In the genomic region with DNA sequence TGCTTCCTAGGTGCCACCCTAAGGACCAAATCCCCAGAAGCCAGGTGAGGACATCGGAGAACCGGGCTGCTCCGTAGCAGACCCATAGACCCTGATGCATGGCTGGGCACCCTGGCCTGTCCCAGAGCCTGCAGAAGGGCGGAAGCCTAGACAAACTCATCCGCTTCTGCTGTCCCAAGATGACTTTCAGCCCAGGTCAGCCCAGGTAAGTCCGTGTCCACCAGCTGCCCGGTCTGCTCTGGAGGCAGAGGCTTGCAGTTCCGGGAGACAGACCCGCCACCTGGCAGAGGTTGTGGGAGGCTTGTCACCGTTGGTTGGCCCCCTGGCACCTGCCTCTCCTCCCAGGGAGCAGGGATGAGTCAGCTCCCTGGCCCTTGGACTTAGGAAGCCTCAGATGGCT, we compare ENCODE assay signal across 17 cellular contexts. TPM values are rescaled to one million over a fixed set of nuclear protein-coding genes. Genes with fewer than 3 reads are reported as not detected.
DNase-seq lines count a peak whose midpoint lies in the region; ATAC-seq, FAIRE-seq and TF ChIP-seq lines count a peak whose summit lies in the region.
"Had no signal": no experiment of that assay in that cellular context is flagged by ENCODE, and none has a peak within 500 bp of the region (broad histone marks: within the 10 kb centered on the region; RNA-seq: fewer than 3 reads in every experiment).

No MANE protein-coding gene starts in this region.

- H3K4me1 Mint-ChIP-seq in WTC11: peaks cover 6% of the 10 kb centered on the region; the same call in 1 of the 2 replicates

- dilution Hi-C loops in IMR-90 (cut with HindIII; ENCODE audit: low sequenced_read_pairs, unreplicated experiment): no loop called here

- H3K27me3 ChIP-seq in IMR-90 (ENCODE audit: control insufficient read depth, insufficient read depth, low read length): no peaks in the 10 kb centered on the region

- H2AK9ac ChIP-seq in IMR-90 (replicated peaks; ENCODE audit: low read depth, low read length, poor library complexity): no peak overlapping the region

- no peak overlapping the region for H3K27ac ChIP-seq in IMR-90 (ENCODE audit: insufficient read depth, low read length)
- H3K27ac ChIP-seq: RWPE1 had no signal

- peaks cover 31% of the 10 kb centered on the region for H3K4me1 ChIP-seq in IMR-90 (ENCODE audit: control insufficient read depth, insufficient read depth, low read length)

- H2BK20ac ChIP-seq in IMR-90 (ENCODE audit: low read depth, low read length): no peak overlapping the region; the same call in 1 of the 2 replicates

- no peak for ATAC-seq in IMR-90 (ENCODE audit: low read depth)
- no peak for ATAC-seq in WTC11
- ATAC-seq in HG03097 (IDR thresholded peaks at IDR 0.05; ENCODE audit: low FRiP score, unreplicated experiment): no peak
- ATAC-seq in GM21390 (IDR thresholded peaks at IDR 0.05; ENCODE audit: unreplicated experiment): no peak
- ATAC-seq: CD8-positive, alpha-beta T cell had no signal

- peak overlapping the region; percentile 26; the same call in 1 of the 2 replicates for H2BK120ac ChIP-seq in IMR-90 (ENCODE audit: low read depth, low read length)

- peaks cover 12% of the 10 kb centered on the region for H3K9me3 Mint-ChIP-seq in WTC11

- no peak overlapping the region for H3K4me3 Mint-ChIP-seq in WTC11
- H3K4me3 Mint-ChIP-seq: CD8-positive, alpha-beta T cell had no signal

- H3K36me3 Mint-ChIP-seq in WTC11: no peaks in the 10 kb centered on the region
- H3K36me3 Mint-ChIP-seq: CD8-positive, alpha-beta T cell had no signal

- no peaks in the 10 kb centered on the region for H4K20me1 ChIP-seq in IMR-90 (ENCODE audit: insufficient read depth, low read length)

- no peak overlapping the region for H2AFZ ChIP-seq in IMR-90 (replicated peaks; ENCODE audit: low read length, poor library complexity)

- no peak overlapping the region for H4K5ac ChIP-seq in IMR-90 (ENCODE audit: low read depth, low read length)

- intact Hi-C loops in IMR-90 (cut with micrococcal nuclease): no loop called here
- intact Hi-C loops in posterior vena cava (cut with DNase I): no loop called here
- intact Hi-C loops in lower leg skin (cut with DNase I; ENCODE audit: low total_unique reads): no loop called here

- no peaks in the 10 kb centered on the region for H3K36me3 ChIP-seq in IMR-90 (ENCODE audit: control insufficient read depth, insufficient read depth, low read length)

- no peak overlapping the region for H4K8ac ChIP-seq in IMR-90 (ENCODE audit: low read depth in 2 of 2, low read length in 2 of 2)

- no peak overlapping the region for H2BK5ac ChIP-seq in IMR-90 (ENCODE audit: low read depth, low read length, poor library complexity, severe bottlenecking)

- H3K9me1 ChIP-seq in IMR-90 (ENCODE audit: insufficient read depth, low read length): peaks cover 22% of the 10 kb centered on the region

- no peaks in the 10 kb centered on the region for H3K9me3 ChIP-seq in IMR-90 (ENCODE audit: control insufficient read depth, insufficient read depth, low read length)

- no peak overlapping the region for H3K4me2 ChIP-seq in IMR-90 (ENCODE audit: low read depth, low read length)

- BruUV-seq in IMR-90 (replicated peaks; lab: Mats Ljungman, UMichigan): no TSS peak

- TF ChIP-seq RAD21 in IMR-90 (IDR thresholded peaks at IDR 0.05; ENCODE audit: low read length): no peak

- H3K23ac ChIP-seq in IMR-90 (ENCODE audit: low read depth, low read length): no peak overlapping the region

- 97% methylated on average over 4 of the region's 10 CpGs; no CpG with 5 or more reads in 1 of the 2 experiments for WGBS in IMR-90 (ENCODE audit: extremely low coverage in 2 of 2, insufficient read length in 1 of 2), 2 experiments
- 80 to 87% methylated on average over 5 to 10 of the region's 10 CpGs for WGBS in lower leg skin, 2 donors

- no peak for TF ChIP-seq CTCF in IMR-90 (conservative IDR thresholded peaks at IDR 0.05; ENCODE audit: low read depth, low read length)
- no peak for TF ChIP-seq CTCF in WTC11 (IDR thresholded peaks at IDR 0.05)
- no peak for TF ChIP-seq CTCF in D721Med (IDR thresholded peaks at IDR 0.05; ENCODE audit: insufficient read depth, missing control alignments)
- no peak for TF ChIP-seq CTCF in lower leg skin (IDR thresholded peaks at IDR 0.05)

- no peak overlapping the region for H3K27ac Mint-ChIP-seq in WTC11
- H3K27ac Mint-ChIP-seq: CD8-positive, alpha-beta T cell had no signal

- no peak overlapping the region for H4K91ac ChIP-seq in IMR-90 (ENCODE audit: insufficient read depth, low read depth, low read length)

- H3K56ac ChIP-seq in IMR-90 (ENCODE audit: extremely low read depth, insufficient read depth, low read length): no peak overlapping the region

- H3K79me1 ChIP-seq in IMR-90 (ENCODE audit: low read depth in 1 of 2, low read length in 2 of 2): peaks cover 0 to 16% of the 10 kb centered on the region in 2 experiments; a peak in 2 of 4 replicates

- H3K18ac ChIP-seq in IMR-90 (ENCODE audit: low read depth, low read length): no peak overlapping the region

- CTCF ChIA-PET in IMR-90 (lab: Yijun Ruan, JAX) (no interaction called here), WTC11 (lab: Charles Lee) (interaction anchor here (1.0 to 2.2 kb wide), 2 partner anchors 129 to 170 kb away, joined by 3 to 16 read pairs; no protein-coding TSS in a partner anchor)

- H2AK5ac ChIP-seq in IMR-90 (ENCODE audit: low read depth, low read length): peak overlapping the region; percentile 91

- POLR2A ChIA-PET in IMR-90 (lab: Charles Lee; ENCODE audit: unreplicated experiment): no interaction called here
- POLR2A ChIA-PET in WTC11 (lab: Charles Lee): no interaction called here

- TF ChIP-seq POLR2A in IMR-90 (IDR thresholded peaks at IDR 0.05; ENCODE audit: low read depth, low read length) (no peak), lower leg skin (IDR thresholded peaks at IDR 0.05) (no peak)

- no peak overlapping the region for H3K9ac ChIP-seq in IMR-90 (ENCODE audit: low read depth, low read length)

- in situ Hi-C loops in IMR-90 (cut with MboI; ENCODE audit: low sequenced_read_pairs): no loop called here

- H2BK15ac ChIP-seq in IMR-90 (ENCODE audit: low read depth, low read length): no peak overlapping the region

- H3K27me3 Mint-ChIP-seq in WTC11 (ENCODE audit: low read depth): peaks cover 9% of the 10 kb centered on the region

- peak overlapping the region; percentile 44; the same call in 1 of the 2 replicates for H3K4ac ChIP-seq in IMR-90 (ENCODE audit: low read depth, low read length)

- H3K14ac ChIP-seq in IMR-90 (replicated peaks; ENCODE audit: low read depth, low read length): no peak overlapping the region

- no peak for FAIRE-seq in D721Med (lab: Jason Lieb, UNC)

- DNase-seq in IMR-90 (no peak), WTC11 (ENCODE audit: low spot score) (peak; percentile 6), kidney tubule cell (ENCODE audit: low spot score) (peak; percentile 49), posterior vena cava (ENCODE audit: low spot score) (peak; percentile 74), D721Med (ENCODE audit: insufficient read length, low spot score) (no peak), lower leg skin (ENCODE audit: low spot score in 2 of 2) (no peak)
- DNase-seq: CD8-positive, alpha-beta T cell; GF-D8; GOT3; KG1; NCI-H1092; NCI-H69; NK-92 treated with Interleukin-12 subunit alpha and Interleukin-12 subunit beta, amount 100 ng/mL, for 24 hours; OCI-M1 had no signal

- no peak overlapping the region for H3K4me3 ChIP-seq in IMR-90 (ENCODE audit: insufficient read depth, low read depth, low read length)
- H3K4me3 ChIP-seq in lower leg skin (ENCODE audit: low read depth, poor library complexity, severe bottlenecking): no peak overlapping the region

TF ChIP-seq in IMR-90, 13 proteins besides CTCF, POLR2A, EP300 and RAD21 (continues in another document):
- no peak for TF ChIP-seq NFE2L2 (IDR thresholded peaks at IDR 0.05; ENCODE audit: low read depth, low read length)
- no peak for TF ChIP-seq SMC3 (IDR thresholded peaks at IDR 0.05; ENCODE audit: low read depth, low read length)
- TF ChIP-seq MXI1 (IDR thresholded peaks at IDR 0.05; ENCODE audit: borderline replicate concordance, low read depth, low read length): no peak
- TF ChIP-seq MAFK (IDR thresholded peaks at IDR 0.05; ENCODE audit: low read depth, low read length): no peak
- TF ChIP-seq, protein P1, sequence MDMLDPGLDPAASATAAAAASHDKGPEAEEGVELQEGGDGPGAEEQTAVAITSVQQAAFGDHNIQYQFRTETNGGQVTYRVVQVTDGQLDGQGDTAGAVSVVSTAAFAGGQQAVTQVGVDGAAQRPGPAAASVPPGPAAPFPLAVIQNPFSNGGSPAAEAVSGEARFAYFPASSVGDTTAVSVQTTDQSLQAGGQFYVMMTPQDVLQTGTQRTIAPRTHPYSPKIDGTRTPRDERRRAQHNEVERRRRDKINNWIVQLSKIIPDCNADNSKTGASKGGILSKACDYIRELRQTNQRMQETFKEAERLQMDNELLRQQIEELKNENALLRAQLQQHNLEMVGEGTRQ (IDR thresholded peaks at IDR 0.05; ENCODE audit: low read depth, low read length): no peak
- TF ChIP-seq BHLHE40 (IDR thresholded peaks at IDR 0.05; ENCODE audit: low read depth, low read length): no peak
- TF ChIP-seq FOS (IDR thresholded peaks at IDR 0.05; ENCODE audit: low read depth, low read length): no peak
- TF ChIP-seq RCOR1 (IDR thresholded peaks at IDR 0.05; ENCODE audit: insufficient replicate concordance, low read length): no peak

TF ChIP-seq in WTC11, 78 proteins besides CTCF, POLR2A, EP300 and RAD21 (continues in another document):
- TF ChIP-seq SMAD4 (CRISPR knock-in tag; IDR thresholded peaks at IDR 0.05): no peak
- TF ChIP-seq, protein P2, sequence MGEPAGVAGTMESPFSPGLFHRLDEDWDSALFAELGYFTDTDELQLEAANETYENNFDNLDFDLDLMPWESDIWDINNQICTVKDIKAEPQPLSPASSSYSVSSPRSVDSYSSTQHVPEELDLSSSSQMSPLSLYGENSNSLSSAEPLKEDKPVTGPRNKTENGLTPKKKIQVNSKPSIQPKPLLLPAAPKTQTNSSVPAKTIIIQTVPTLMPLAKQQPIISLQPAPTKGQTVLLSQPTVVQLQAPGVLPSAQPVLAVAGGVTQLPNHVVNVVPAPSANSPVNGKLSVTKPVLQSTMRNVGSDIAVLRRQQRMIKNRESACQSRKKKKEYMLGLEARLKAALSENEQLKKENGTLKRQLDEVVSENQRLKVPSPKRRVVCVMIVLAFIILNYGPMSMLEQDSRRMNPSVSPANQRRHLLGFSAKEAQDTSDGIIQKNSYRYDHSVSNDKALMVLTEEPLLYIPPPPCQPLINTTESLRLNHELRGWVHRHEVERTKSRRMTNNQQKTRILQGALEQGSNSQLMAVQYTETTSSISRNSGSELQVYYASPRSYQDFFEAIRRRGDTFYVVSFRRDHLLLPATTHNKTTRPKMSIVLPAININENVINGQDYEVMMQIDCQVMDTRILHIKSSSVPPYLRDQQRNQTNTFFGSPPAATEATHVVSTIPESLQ (CRISPR knock-in tag; IDR thresholded peaks at IDR 0.05): no peak

RNA-seq across cellular contexts. Expression of a gene that starts 22.8 kb away (rescaled TPM):
- total RNA-seq in IMR-90 (2012; rRNA removed) (18.8 and 23.9 TPM in 2 replicates), WTC11 (2021) (37.1 to 41.4 TPM (median 39.7 TPM) in 3 replicates), posterior vena cava (10 to 100 TPM; 27.1 to 27.4 TPM), lower leg skin (10 to 100 TPM; 15.0 to 22.1 (median 18.9) TPM)
- 58.5 and 59.3 TPM in 2 replicates for polyA plus RNA-seq in IMR-90 (2012; rRNA removed)
- 46.5 and 53.6 TPM in 2 replicates for polyA plus RNA-seq in IMR-90 (2012; cell fraction: cytosol; rRNA removed)
- 236 and 251 TPM in 2 replicates for polyA plus RNA-seq in IMR-90 (2012; cell fraction: nucleus; rRNA removed; ENCODE audit: low replicate concordance)

Comparison
In these comparisons a context has a peak if more than half of its experiments do, and no peak if none do; other contexts are left out.
1. DNase-seq: peak in WTC11 (single experiment), kidney tubule cell (single experiment) and posterior vena cava (single experiment); none in IMR-90 (single experiment), D721Med (single experiment) and lower leg skin (0 of 2).